ENCODE assay signal across 9 cellular contexts in genomic region chr16:80008857-80009256, GRCh38.
"Had no signal": no experiment of that assay in that cellular context is flagged by ENCODE, and none has a peak within 500 bp of the region (broad histone marks: within the 10 kb centered on the region; RNA-seq: fewer than 3 reads in every experiment).

No MANE protein-coding gene starts in this region.

- DNase-seq: GM23248, GOT3, H7, H9, HCEC 1CT, HFFc6 had no signal

- H3K36me3 ChIP-seq: HAP-1 had no signal

- H3K9me3 ChIP-seq: HAP-1 had no signal

- H3K27ac ChIP-seq: GM23248 had no signal

- ATAC-seq: GM23338, HCT116 had no signal

- H2AFZ ChIP-seq: GM23248, GM23338 had no signal

- H3K4me2 ChIP-seq: GM23338 had no signal

- H3K4me3 ChIP-seq: GM23248, GM23338, HAP-1 had no signal

- H3K9ac ChIP-seq: GM23248 had no signal
